ENCODE assay signal across 22 cellular contexts in the genomic region with DNA sequence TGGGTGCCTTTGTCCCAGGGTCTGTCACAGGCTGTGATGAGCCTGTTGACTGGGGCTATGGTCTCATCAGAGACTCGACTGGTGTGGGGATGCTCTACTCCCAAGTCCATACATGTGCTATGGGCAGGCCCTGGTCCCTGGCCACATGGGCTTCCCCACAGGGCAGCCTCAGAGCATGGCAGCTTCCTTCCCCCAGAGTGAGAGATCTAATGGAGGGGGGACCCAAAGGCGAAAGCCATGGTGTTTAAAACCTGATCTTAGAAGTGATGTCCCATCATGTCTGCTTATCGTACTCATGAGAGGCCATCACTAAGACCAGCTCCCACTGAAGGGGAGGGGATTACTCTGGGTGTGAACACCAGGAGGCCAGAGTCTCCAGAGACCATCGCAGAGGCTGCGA.
DNase-seq lines count a peak whose midpoint lies in the region; ATAC-seq and TF ChIP-seq lines count a peak whose summit lies in the region.
"Had no signal": no experiment of that assay in that cellular context is flagged by ENCODE, and none has a peak within 500 bp of the region (broad histone marks: within the 10 kb centered on the region; RNA-seq: fewer than 3 reads in every experiment).

No MANE protein-coding gene starts in this region.

- no peak overlapping the region for H3K4me3 ChIP-seq in esophagus muscularis mucosa
- H3K4me3 ChIP-seq: BLaER1, GM12878 had no signal

- DNase-seq in AG08396 (ENCODE audit: low spot score) (peak; percentile 2), GM03348 (ENCODE audit: low spot score) (peak; percentile 5), esophagus muscularis mucosa (ENCODE audit: extremely low spot score) (peak; percentile 66), sciatic nerve (ENCODE audit: low spot score) (peak; percentile 32), osteocyte (ENCODE audit: extremely low spot score, unreplicated experiment) (no peak)
- DNase-seq: CD4-positive, alpha-beta T cell; COR-L47; DMS79; KBM-7; MM.1S; NCI-H1048; NCI-H1417 treated with DMSO at 0.1 percent for 48 hours; NCI-H187 treated with DMSO at 0.1 percent for 48 hours; NCI-H2107; NCI-H446 treated with DMSO at 0.1 percent for 48 hours; NCI-H526 treated with DMSO at 0.1 percent for 48 hours; Right ventricle myocardium superior had no signal

- peaks cover 2% of the 10 kb centered on the region for H3K27me3 Mint-ChIP-seq in osteocyte (ENCODE audit: unreplicated experiment)

- no peak overlapping the region for H3K27ac Mint-ChIP-seq in osteocyte (ENCODE audit: unreplicated experiment)
- H3K27ac Mint-ChIP-seq: CD4-positive, alpha-beta T cell had no signal

- H3K4me3 Mint-ChIP-seq in osteocyte (ENCODE audit: unreplicated experiment), result no peak overlapping the region
- H3K4me3 Mint-ChIP-seq: CD4-positive, alpha-beta T cell had no signal

- intact Hi-C loops in esophagus muscularis mucosa (cut with DNase I) (no loop called here), sciatic nerve (cut with DNase I) (no loop called here)

- H3K9me3 Mint-ChIP-seq in osteocyte (ENCODE audit: unreplicated experiment), result peaks cover 4% of the 10 kb centered on the region

- no peak for TF ChIP-seq POLR2A in esophagus muscularis mucosa (IDR thresholded peaks at IDR 0.05; ENCODE audit: low read depth)

- no peaks in the 10 kb centered on the region for H3K4me1 ChIP-seq in esophagus muscularis mucosa

- ATAC-seq in sciatic nerve (no peak), HG03565 (IDR thresholded peaks at IDR 0.05; ENCODE audit: unreplicated experiment) (no peak), HG03378 (IDR thresholded peaks at IDR 0.05; ENCODE audit: unreplicated experiment) (no peak)
- ATAC-seq: GM12878 had no signal

- H3K36me3 Mint-ChIP-seq in osteocyte (ENCODE audit: unreplicated experiment), result no peaks in the 10 kb centered on the region

- WGBS in esophagus muscularis mucosa, result 65% methylated on average over 4 of the region's 5 CpGs

- H3K27ac ChIP-seq in esophagus muscularis mucosa (replicated peaks in 1 of 4), result no peak overlapping the region
- H3K27ac ChIP-seq: BLaER1, HL-60 had no signal

- no peaks in the 10 kb centered on the region for H3K4me1 Mint-ChIP-seq in osteocyte (ENCODE audit: unreplicated experiment)

- H3K27me3 ChIP-seq in esophagus muscularis mucosa, result peaks cover 0 to 6% (median 0%) of the 10 kb centered on the region in 4 donors
- H3K27me3 ChIP-seq: BLaER1 had no signal

- no peak for TF ChIP-seq CTCF in esophagus muscularis mucosa (IDR thresholded peaks at IDR 0.05)
- TF ChIP-seq CTCF in osteocyte (IDR thresholded peaks at IDR 0.05), result no peak

- H3K36me3 ChIP-seq in esophagus muscularis mucosa, result no peaks in the 10 kb centered on the region
- H3K36me3 ChIP-seq: BLaER1 had no signal

- peaks cover 0 to 23% (median 13%) of the 10 kb centered on the region in 4 donors for H3K9me3 ChIP-seq in esophagus muscularis mucosa

- TF ChIP-seq EP300 in esophagus muscularis mucosa (IDR thresholded peaks at IDR 0.05), result no peak
